8 cellular contexts compared by ENCODE assay signal in genomic region chr19:18008814-18009213, GRCh38. TPM values are rescaled to one million over a fixed set of nuclear protein-coding genes. Genes with fewer than 3 reads are reported as not detected.
DNase-seq lines count a peak whose midpoint lies in the region; TF ChIP-seq lines count a peak whose summit lies in the region.

No MANE protein-coding gene starts in this region.

- intact Hi-C loops in CD14-positive monocyte (cut with micrococcal nuclease): loop anchor here (1.0 to 5.0 kb wide), 3 partner anchors 8 to 143 kb away; partner anchors contain the start of gene PIK3R2 (in 1 of the 2)

- H3K36me3 ChIP-seq in Peyer's patch (peaks cover 0 to 51% (median 0%) of the 10 kb centered on the region in 3 donors), parathyroid adenoma (ENCODE audit: control insufficient read depth, insufficient read depth, low read length) (no peaks in the 10 kb centered on the region)

- H2AFZ ChIP-seq in parathyroid adenoma: no peak overlapping the region

- peak overlapping the region; percentile 74 to 76 for H3K4me3 Mint-ChIP-seq in CD14-positive monocyte
- peak overlapping the region; percentile 31 for H3K4me3 Mint-ChIP-seq in endothelial cell (ENCODE audit: unreplicated experiment)

- no peak for TF ChIP-seq POLR2A in Peyer's patch (IDR thresholded peaks at IDR 0.05)

- H3K27ac Mint-ChIP-seq in CD14-positive monocyte (peak overlapping the region in 6 of 7 donors; percentile 46 to 90 (median 66)), endothelial cell (ENCODE audit: unreplicated experiment) (no peak overlapping the region)

- H3K79me2 ChIP-seq in parathyroid adenoma: peaks cover 46% of the 10 kb centered on the region

- H3K9me3 Mint-ChIP-seq in CD14-positive monocyte: peaks cover 0 to 2% (median 0%) of the 10 kb centered on the region in 7 donors
- H3K9me3 Mint-ChIP-seq in endothelial cell (ENCODE audit: unreplicated experiment): no peaks in the 10 kb centered on the region

- TF ChIP-seq CTCF in CD14-positive monocyte (IDR thresholded peaks at IDR 0.05): no peak
- TF ChIP-seq CTCF in Peyer's patch (IDR thresholded peaks at IDR 0.05): no peak
- no peak for TF ChIP-seq CTCF in endothelial cell (IDR thresholded peaks at IDR 0.05; ENCODE audit: unreplicated experiment)
- no peak for TF ChIP-seq CTCF in parathyroid adenoma (IDR thresholded peaks at IDR 0.05)

- H3K4me2 ChIP-seq in parathyroid adenoma (ENCODE audit: low read length): peak overlapping the region; percentile 91

- H3K36me3 Mint-ChIP-seq in CD14-positive monocyte: peaks cover 49 to 76% of the 10 kb centered on the region in 2 donors
- peaks cover 3% of the 10 kb centered on the region for H3K36me3 Mint-ChIP-seq in endothelial cell (ENCODE audit: low read depth, unreplicated experiment)

- H3K4me3 ChIP-seq in Peyer's patch (peak overlapping the region; percentile 52 to 68 (median 64)), parathyroid adenoma (ENCODE audit: low read depth, low read length) (peak overlapping the region; percentile 69)

- H3K27me3 ChIP-seq in Peyer's patch: no peaks in the 10 kb centered on the region
- no peaks in the 10 kb centered on the region for H3K27me3 ChIP-seq in parathyroid adenoma (ENCODE audit: control insufficient read depth, insufficient read depth, low read length)

- in situ Hi-C loops in G401 (cut with HindIII; ENCODE audit: low sequenced_read_pairs): no loop called here

- no peaks in the 10 kb centered on the region for H3K9me3 ChIP-seq in Peyer's patch
- no peaks in the 10 kb centered on the region for H3K9me3 ChIP-seq in parathyroid adenoma (ENCODE audit: control insufficient read depth, low read length)

- DNase-seq in CD14-positive monocyte (ENCODE audit: low spot score): no peak
- no peak for DNase-seq in Peyer's patch
- no peak for DNase-seq in endothelial cell (ENCODE audit: low spot score)
- no peak for DNase-seq in OCI-M1 (lab: John Stamatoyannopoulos, UW)
- no peak for DNase-seq in DMS153 treated with DMSO at 0.1 percent for 48 hours (lab: John Stamatoyannopoulos, UW; ENCODE audit: unreplicated experiment)
- no peak for DNase-seq in G401 (ENCODE audit: low spot score)
- DNase-seq in NCI-H2171 (lab: John Stamatoyannopoulos, UW): no peak

- peak overlapping the region; percentile 64 to 88 (median 82) for H3K27ac ChIP-seq in Peyer's patch
- peak overlapping the region; percentile 99 for H3K27ac ChIP-seq in parathyroid adenoma

- H3K4me1 ChIP-seq in Peyer's patch (peaks cover 0 to 26% (median 11%) of the 10 kb centered on the region in 4 donors), parathyroid adenoma (peaks cover 29% of the 10 kb centered on the region)

- peak overlapping the region; percentile 64 for H3K9ac ChIP-seq in parathyroid adenoma

- H3K4me1 Mint-ChIP-seq in CD14-positive monocyte: peaks cover 33% of the 10 kb centered on the region
- peaks cover 6% of the 10 kb centered on the region for H3K4me1 Mint-ChIP-seq in endothelial cell (ENCODE audit: unreplicated experiment)

- peaks cover 0 to 5% (median 0%) of the 10 kb centered on the region in 3 donors for H3K27me3 Mint-ChIP-seq in CD14-positive monocyte (ENCODE audit: low read depth in 3 of 3)
- H3K27me3 Mint-ChIP-seq in endothelial cell (ENCODE audit: unreplicated experiment): peaks cover 9% of the 10 kb centered on the region

RNA-seq across cellular contexts. Expression of gene ARRDC2, which starts 0.8 kb away (rescaled TPM):
- 10 to 100 TPM; 13.8 to 23.9 TPM for polyA plus RNA-seq in CD14-positive monocyte
- total RNA-seq in Peyer's patch (10 to 100 TPM; 26.8 to 94.9 (median 29.4) TPM), endothelial cell (ENCODE audit: unreplicated experiment) (2.8 TPM)
- total RNA-seq in G401 (2014; rRNA removed; shearing (Covaris generic)): 19.1 and 26.0 TPM in 2 replicates

RNA-seq across cellular contexts. Expression of gene KCNN1, which starts 41.9 kb away (rescaled TPM):
- polyA plus RNA-seq in CD14-positive monocyte: not detected
- total RNA-seq in Peyer's patch (not detected), endothelial cell (ENCODE audit: unreplicated experiment) (19.3 TPM)
- 13.2 and 16.0 TPM in 2 replicates for total RNA-seq in G401 (2014; rRNA removed; shearing (Covaris generic))

Comparison
In these comparisons a context has a peak if more than half of its experiments do, and no peak if none do; other contexts are left out.
1. RNA of gene KCNN1, which starts 41.9 kb away (total RNA-seq): 19.3 TPM in endothelial cell (single experiment) and 13.2 to 16.0 TPM in G401; not detected in Peyer's patch; every median in the first group is over 10 times any median in the second.